Comparison of ENCODE assay signal across 8 cellular contexts in genomic region chr2:36530178-36530982, GRCh38.
DNase-seq lines count a peak whose midpoint lies in the region; ATAC-seq and TF ChIP-seq lines count a peak whose summit lies in the region.

No MANE protein-coding gene starts in this region.

- peaks cover 0 to 19% of the 10 kb centered on the region in 2 donors for H3K4me1 ChIP-seq in right atrium auricular region

- no peaks in the 10 kb centered on the region for H3K9me3 ChIP-seq in right atrium auricular region

- H3K4me3 ChIP-seq in right atrium auricular region: no peak overlapping the region

- ATAC-seq in GM21825 (IDR thresholded peaks at IDR 0.05; ENCODE audit: unreplicated experiment) (peak; percentile 84), GM19455 (IDR thresholded peaks at IDR 0.05; ENCODE audit: unreplicated experiment) (no peak)

- no peaks in the 10 kb centered on the region for H3K27me3 ChIP-seq in right atrium auricular region

- no peak for TF ChIP-seq CTCF in GM13976 (IDR thresholded peaks at IDR 0.05; ENCODE audit: borderline replicate concordance, control extremely low read depth, extremely low read depth, insufficient read depth, missing control alignments)
- no peak for TF ChIP-seq CTCF in right atrium auricular region (IDR thresholded peaks at IDR 0.05)

- peak overlapping the region; percentile 32 to 40 for H3K27ac ChIP-seq in right atrium auricular region

- no peaks in the 10 kb centered on the region for H3K36me3 ChIP-seq in right atrium auricular region

- in situ Hi-C loops in GM13976 (cut with MboI; ENCODE audit: low sequenced_read_pairs, unreplicated experiment): no loop called here

- DNase-seq in GM13976 (ENCODE audit: low spot score): peak; percentile 49
- DNase-seq in M059J (ENCODE audit: low read depth): peak; percentile 32
- DNase-seq in right atrium auricular region (ENCODE audit: low spot score): no peak
- DNase-seq in activated CD4-positive, CD25-positive, alpha-beta regulatory T cell treated with anti-CD3 and anti-CD28 coated beads, Interleukin-2, amount 50 U/mL, for 72 hours: no peak
- DNase-seq in KG1 (lab: John Stamatoyannopoulos, UW): no peak
- DNase-seq in AG08396 (ENCODE audit: low spot score): no peak

Comparison
In these comparisons a context has a peak if more than half of its experiments do, and no peak if none do; other contexts are left out.
1. DNase-seq: peak in GM13976 (single experiment) and M059J (single experiment); none in right atrium auricular region (single experiment), activated CD4-positive, CD25-positive, alpha-beta regulatory T cell treated with anti-CD3 and anti-CD28 coated beads, Interleukin-2, amount 50 U/mL, for 72 hours (single experiment), KG1 (single experiment) and AG08396 (single experiment).